ENCODE assay signal across 10 cellular contexts in genomic region chr17:58332720-58333395, GRCh38. TPM values are rescaled to one million over a fixed set of nuclear protein-coding genes. Genes with fewer than 3 reads are reported as not detected.
DNase-seq lines count a peak whose midpoint lies in the region; ATAC-seq and TF ChIP-seq lines count a peak whose summit lies in the region.
"Had no signal": no experiment of that assay in that cellular context is flagged by ENCODE, and none has a peak within 500 bp of the region (broad histone marks: within the 10 kb centered on the region; RNA-seq: fewer than 3 reads in every experiment).

No MANE protein-coding gene starts in this region.

- H3K4me1 ChIP-seq in colonic mucosa = no peaks in the 10 kb centered on the region
- H3K4me1 ChIP-seq: SJCRH30 had no signal

- peak overlapping the region; percentile 97 for H3K4me3 ChIP-seq in GM12864 (ENCODE audit: low read depth, low read length)
- peak overlapping the region; percentile 48 for H3K4me3 ChIP-seq in colonic mucosa
- H3K4me3 ChIP-seq: SJCRH30 had no signal

- H3K9ac ChIP-seq in colonic mucosa (ENCODE audit: low read depth in 2 of 2, low read length in 2 of 2) = peak overlapping the region; percentile 51 to 68

- no peak for DNase-seq in GM12864 (ENCODE audit: low read depth)
- no peak for DNase-seq in colonic mucosa
- DNase-seq in stimulated activated CD4-positive, alpha-beta T cell treated with anti-CD3 and anti-CD28 coated beads, Interleukin-1b, Interleukin-23, amount 100 ng/mL, for 48 hours = peak; percentile 81
- DNase-seq in COLO668 (lab: John Stamatoyannopoulos, UW; ENCODE audit: unreplicated experiment) = no peak
- DNase-seq in DMS53 (lab: John Stamatoyannopoulos, UW) = no peak
- DNase-seq in NCI-H1436 treated with DMSO at 0.1 percent for 48 hours (lab: John Stamatoyannopoulos, UW) = no peak
- DNase-seq: cortex of kidney, SJCRH30 had no signal

- intact Hi-C loops in colonic mucosa (cut with DNase I) = no loop called here

- H3K36me3 ChIP-seq in colonic mucosa = no peaks in the 10 kb centered on the region
- H3K36me3 ChIP-seq: SJCRH30 had no signal

- no peaks in the 10 kb centered on the region for H3K9me3 ChIP-seq in colonic mucosa
- H3K9me3 ChIP-seq: SJCRH30 had no signal

- ATAC-seq in HG03521 (IDR thresholded peaks at IDR 0.05; ENCODE audit: unreplicated experiment) = no peak

- TF ChIP-seq POLR2A in Raji (IDR thresholded peaks at IDR 0.05; ENCODE audit: insufficient read depth, low read depth, low read length) = peak; percentile 49; the same call in 1 of the 2 replicates

- TF ChIP-seq CTCF in GM12864 (IDR thresholded peaks at IDR 0.05; ENCODE audit: low read depth, low read length, missing control alignments) = no peak
- no peak for TF ChIP-seq CTCF in colonic mucosa (IDR thresholded peaks at IDR 0.05)

- peak overlapping the region; percentile 88 for H3K27ac ChIP-seq in colonic mucosa
- H3K27ac ChIP-seq: SJCRH30 had no signal

- H3K27me3 ChIP-seq in colonic mucosa = no peaks in the 10 kb centered on the region

RNA-seq across cellular contexts. Expression of gene TSPOAP1, which starts 4.3 kb away (rescaled TPM):
- total RNA-seq in colonic mucosa = 1 to 10 TPM; 3.7 to 5.4 TPM

RNA-seq across cellular contexts. Expression of gene SUPT4H1, which starts 19.1 kb away (rescaled TPM):
- 10 to 100 TPM; 68.7 to 75.3 TPM for total RNA-seq in colonic mucosa

RNA-seq across cellular contexts. Expression of gene MPO, which starts 52.1 kb away (rescaled TPM):
- total RNA-seq in colonic mucosa = not detected
